ENCODE assay signal across 14 cellular contexts in the genomic region with DNA sequence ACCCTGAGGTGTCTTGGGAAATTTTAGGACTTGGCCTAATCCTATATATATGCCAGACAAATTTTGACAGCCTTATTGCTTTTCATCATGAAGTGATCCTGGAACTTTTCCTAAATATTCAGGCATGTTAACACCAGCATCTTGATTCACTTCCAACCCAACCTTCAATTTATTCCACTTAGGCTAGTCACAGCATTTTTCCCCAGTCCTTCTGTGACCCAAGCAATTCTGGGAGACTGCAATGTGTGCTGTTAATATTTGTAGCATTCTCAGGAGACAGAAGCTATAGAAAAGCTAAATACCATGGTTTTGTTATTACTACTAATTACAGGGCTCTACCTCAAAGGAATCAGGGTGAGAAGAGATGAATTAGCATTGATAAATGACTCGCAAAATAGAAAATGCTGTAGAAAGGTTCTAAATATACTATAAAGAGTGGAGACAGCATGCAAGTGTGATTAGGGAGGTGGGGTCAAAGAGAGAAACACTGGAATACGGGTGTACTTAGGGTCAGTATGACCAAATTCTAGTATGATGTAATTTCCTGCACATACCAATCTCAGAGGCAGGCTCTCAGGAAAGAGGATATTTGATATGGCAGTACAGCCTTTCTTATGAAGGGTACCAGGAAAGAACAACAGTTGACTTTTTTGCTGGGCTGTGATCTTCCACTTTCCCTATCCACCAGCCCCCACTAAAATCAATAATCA. TPM values are rescaled to one million over a fixed set of nuclear protein-coding genes. Genes with fewer than 3 reads are reported as not detected.
DNase-seq lines count a peak whose midpoint lies in the region; ATAC-seq and TF ChIP-seq lines count a peak whose summit lies in the region.
"Had no signal": no experiment of that assay in that cellular context is flagged by ENCODE, and none has a peak within 500 bp of the region (broad histone marks: within the 10 kb centered on the region; RNA-seq: fewer than 3 reads in every experiment).

No MANE protein-coding gene starts in this region.

- no peak overlapping the region for H2BK5ac ChIP-seq in mesenchymal stem cell (ENCODE audit: low read depth, low read length, poor library complexity, severe bottlenecking)

- no peaks in the 10 kb centered on the region for H3K4me1 Mint-ChIP-seq in activated T-cell treated with anti-CD3 and anti-CD28 coated beads, Interleukin-2, amount 50 U/mL, for 4 hours (ENCODE audit: low read depth)

- 47% methylated on average over 2 of the region's 2 CpGs for WGBS in mesenchymal stem cell

- no peaks in the 10 kb centered on the region for H3K4me1 ChIP-seq in mesenchymal stem cell (ENCODE audit: control insufficient read depth, insufficient read depth, low read depth, low read length)
- H3K4me1 ChIP-seq: BE2C had no signal

- peak overlapping the region; percentile 76 for H3K9ac ChIP-seq in mesenchymal stem cell (ENCODE audit: low read length)

- H3K27ac ChIP-seq in AG04450 (ENCODE audit: low read depth, low read length) (peak overlapping the region; percentile 25), coronary artery (peak overlapping the region; percentile 34 to 67), mesenchymal stem cell (ENCODE audit: low read length, poor library complexity, severe bottlenecking) (no peak overlapping the region)

- no peaks in the 10 kb centered on the region for H3K9me3 ChIP-seq in AG04450 (ENCODE audit: control insufficient read depth, insufficient read depth, low read length)
- H3K9me3 ChIP-seq in mesenchymal stem cell (ENCODE audit: control insufficient read depth, low read length): no peaks in the 10 kb centered on the region
- H3K9me3 ChIP-seq: BE2C had no signal

- H4K91ac ChIP-seq in mesenchymal stem cell (ENCODE audit: low read length): no peak overlapping the region

- H3K27me3 ChIP-seq in AG04450 (ENCODE audit: control insufficient read depth, insufficient read depth, low read length): no peaks in the 10 kb centered on the region
- H3K27me3 ChIP-seq in mesenchymal stem cell (ENCODE audit: control insufficient read depth in 1 of 2, insufficient read depth in 1 of 2, low read length in 2 of 2): no peaks in the 10 kb centered on the region
- H3K27me3 ChIP-seq: BE2C had no signal

- no peaks in the 10 kb centered on the region for H3K36me3 Mint-ChIP-seq in activated T-cell treated with anti-CD3 and anti-CD28 coated beads, Interleukin-2, amount 50 U/mL, for 4 hours (ENCODE audit: insufficient read depth)
- H3K36me3 Mint-ChIP-seq: natural killer cell, type B pancreatic cell had no signal

- H3K79me1 ChIP-seq in mesenchymal stem cell (replicated peaks; ENCODE audit: low read length, poor library complexity, severe bottlenecking): no peaks in the 10 kb centered on the region

- CTCF ChIA-PET in AG04450 (lab: Charles Lee): interaction anchor here (0.7 to 1.6 kb wide), 4 partner anchors 8 to 338 kb away, joined by 3 read pairs; no protein-coding TSS in a partner anchor

- H3K9me3 Mint-ChIP-seq in activated T-cell treated with anti-CD3 and anti-CD28 coated beads, Interleukin-2, amount 50 U/mL, for 4 hours: no peaks in the 10 kb centered on the region
- H3K9me3 Mint-ChIP-seq: natural killer cell, type B pancreatic cell had no signal

- H2BK12ac ChIP-seq in mesenchymal stem cell (ENCODE audit: low read length in 2 of 2): no peak overlapping the region

- TF ChIP-seq CTCF in AG04450 (IDR thresholded peaks at IDR 0.05; ENCODE audit: low read depth, low read length) (no peak), coronary artery (IDR thresholded peaks at IDR 0.05) (no peak)

- H2BK120ac ChIP-seq in mesenchymal stem cell (ENCODE audit: low read depth, low read length): no peak overlapping the region

- H3K4ac ChIP-seq in mesenchymal stem cell (ENCODE audit: low read depth in 1 of 2, low read length in 2 of 2): no peak overlapping the region

- no peak overlapping the region for H2BK15ac ChIP-seq in mesenchymal stem cell (ENCODE audit: low read depth, poor library complexity, severe bottlenecking)

- no peak overlapping the region for H3K23ac ChIP-seq in mesenchymal stem cell (ENCODE audit: low read length in 2 of 2)

- no peak overlapping the region for H2AK5ac ChIP-seq in mesenchymal stem cell (ENCODE audit: low read length, severe bottlenecking)

- ATAC-seq in HG02678 (IDR thresholded peaks at IDR 0.05; ENCODE audit: unreplicated experiment): no peak
- ATAC-seq in activated T-cell treated with anti-CD3 and anti-CD28 coated beads, Interleukin-2, amount 50 U/mL, for 4 hours: no peak
- ATAC-seq: natural killer cell had no signal

- no peak overlapping the region for H3K4me3 ChIP-seq in AG04450 (ENCODE audit: low read depth, low read length)
- H3K4me3 ChIP-seq in coronary artery: peak overlapping the region; percentile 28
- peak overlapping the region in 1 of 2 experiments; percentile 39 for H3K4me3 ChIP-seq in mesenchymal stem cell (ENCODE audit: insufficient read depth in 1 of 2, low read depth in 1 of 2, low read length in 2 of 2)

- no peak overlapping the region for H3K18ac ChIP-seq in mesenchymal stem cell (ENCODE audit: low read depth in 1 of 2, low read length in 2 of 2)

- no peak overlapping the region for H3K14ac ChIP-seq in mesenchymal stem cell (ENCODE audit: low read length in 2 of 2)

- peaks cover 23% of the 10 kb centered on the region for H3K27me3 Mint-ChIP-seq in activated T-cell treated with anti-CD3 and anti-CD28 coated beads, Interleukin-2, amount 50 U/mL, for 4 hours (ENCODE audit: low read depth)

- H3K36me3 ChIP-seq in mesenchymal stem cell (ENCODE audit: control insufficient read depth in 1 of 2, insufficient read depth in 2 of 2, low read depth in 1 of 2, low read length in 2 of 2): peaks cover 0 to 87% of the 10 kb centered on the region in 2 experiments
- H3K36me3 ChIP-seq: BE2C had no signal

- H4K8ac ChIP-seq in mesenchymal stem cell (ENCODE audit: low read length): no peak overlapping the region

- no peak overlapping the region for H3K4me2 ChIP-seq in mesenchymal stem cell (ENCODE audit: low read length, poor library complexity, severe bottlenecking)

- no peak overlapping the region for H3K4me3 Mint-ChIP-seq in activated T-cell treated with anti-CD3 and anti-CD28 coated beads, Interleukin-2, amount 50 U/mL, for 4 hours
- H3K4me3 Mint-ChIP-seq: natural killer cell, type B pancreatic cell had no signal

- peak; percentile 50 for DNase-seq in AG04450 (ENCODE audit: low read depth, low spot score)
- peak; percentile 4 for DNase-seq in NCI-H226
- no peak for DNase-seq in coronary artery (ENCODE audit: low spot score)
- DNase-seq in mesenchymal stem cell: peak; percentile 45
- no peak for DNase-seq in Ammon's horn (ENCODE audit: low spot score)
- no peak for DNase-seq in anterior cingulate cortex (lab: John Stamatoyannopoulos, UW)
- no peak for DNase-seq in activated T-cell treated with anti-CD3 and anti-CD28 coated beads, Interleukin-2, amount 50 U/mL, for 4 hours
- DNase-seq: BE2C; natural killer cell; NCI-H345; stimulated activated CD4-positive, alpha-beta T cell treated with anti-CD3 and anti-CD28 coated beads, Interleukin-4, amount 100 ng/mL, for 1 hour had no signal

- no peak overlapping the region for H2AFZ ChIP-seq in mesenchymal stem cell (ENCODE audit: low read depth, low read length)

- POLR2A ChIA-PET in AG04450 (lab: Yijun Ruan, JAX): no interaction called here

RNA-seq across cellular contexts. Expression of a gene that starts 29.1 kb away (rescaled TPM):
- polyA plus RNA-seq in AG04450 (2011; rRNA removed): 88.4 and 107 TPM in 2 replicates
- 118 and 128 TPM in 2 replicates for polyA minus RNA-seq in AG04450 (2011; rRNA and poly(A)+ RNA removed)
- polyA plus RNA-seq in mesenchymal stem cell (2013, experiment 1 of 2): 0.66 TPM
- polyA plus RNA-seq in mesenchymal stem cell (2013, experiment 2 of 2): 0.56 TPM
- not detected for total RNA-seq in activated T-cell treated with anti-CD3 and anti-CD28 coated beads, Interleukin-2, amount 50 U/mL, for 4 hours
- total RNA-seq: natural killer cell; T-helper 1 cell treated with Interleukin-12 subunit alpha and Interleukin-12 subunit beta and Interleukin-4 antibody, amounts not matched to agents 30 ng/mL and 1 ng/mL, for 36 hours had no signal

Comparison
In these comparisons a context has a peak if more than half of its experiments do, and no peak if none do; other contexts are left out.
1. DNase-seq: peak in AG04450 (single experiment), NCI-H226 (single experiment) and mesenchymal stem cell (single experiment); none in coronary artery (single experiment), Ammon's horn (single experiment), anterior cingulate cortex (0 of 58) and activated T-cell treated with anti-CD3 and anti-CD28 coated beads, Interleukin-2, amount 50 U/mL, for 4 hours (single experiment).